ENCODE assay signal across 14 cellular contexts in the genomic region with DNA sequence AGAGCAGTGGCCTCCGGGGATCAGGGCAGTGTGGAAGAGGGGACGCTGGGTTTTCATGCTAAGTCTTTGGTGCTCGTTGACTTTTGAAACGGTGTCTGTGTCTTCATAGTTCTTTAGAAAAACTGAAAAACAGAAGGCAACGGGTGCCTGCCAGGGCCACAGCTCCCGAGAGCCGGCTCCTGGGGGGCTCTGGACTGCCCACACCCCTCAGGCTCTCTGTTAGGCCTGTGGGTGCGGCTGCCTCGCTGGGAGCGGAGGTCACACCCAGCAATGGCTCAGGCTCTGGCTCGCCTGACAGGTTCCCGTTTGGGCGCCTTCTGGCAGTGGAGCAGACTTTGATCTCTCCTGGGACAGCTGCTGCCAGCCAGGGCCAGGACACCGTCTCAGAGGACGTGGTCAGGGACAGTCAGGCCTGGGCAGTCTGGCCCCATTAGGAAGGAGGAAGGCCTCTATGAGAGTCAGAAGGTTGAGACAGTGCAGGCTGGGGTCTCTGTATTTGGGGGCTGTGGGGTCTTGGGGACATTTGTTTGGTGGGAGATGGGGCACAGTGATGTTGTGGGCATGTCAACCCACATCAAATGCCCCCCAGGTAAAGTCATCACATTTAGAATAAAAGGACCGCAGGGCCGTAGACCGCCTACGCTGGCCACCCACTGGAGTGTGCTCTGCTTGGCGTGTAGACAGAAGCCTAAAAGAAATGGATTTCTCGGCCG. TPM values are rescaled to one million over a fixed set of nuclear protein-coding genes. Genes with fewer than 3 reads are reported as not detected.
DNase-seq lines count a peak whose midpoint lies in the region; ATAC-seq and TF ChIP-seq lines count a peak whose summit lies in the region.
"Had no signal": no experiment of that assay in that cellular context is flagged by ENCODE, and none has a peak within 500 bp of the region (broad histone marks: within the 10 kb centered on the region; RNA-seq: fewer than 3 reads in every experiment).

No MANE protein-coding gene starts in this region.

- intact Hi-C loops in Right ventricle myocardium superior (cut with DNase I), result no loop called here
- intact Hi-C loops in lower leg skin (cut with DNase I; ENCODE audit: low total_unique reads), result no loop called here

- H3K36me3 ChIP-seq in RWPE2 (ENCODE audit: low read depth), result no peaks in the 10 kb centered on the region; the same call in 1 of the 2 replicates

- H3K4me1 ChIP-seq in RWPE2 (ENCODE audit: insufficient read depth, poor library complexity, severe bottlenecking), result peaks cover 17% of the 10 kb centered on the region

- peaks cover 14% of the 10 kb centered on the region for H3K27me3 Mint-ChIP-seq in nephron (ENCODE audit: low read depth)
- H3K27me3 Mint-ChIP-seq: activated B cell treated with CpG ODN at 0.5 μM for 24 hours had no signal

- ATAC-seq in RWPE2 (ENCODE audit: low read depth) (0 out of 3 replicates have a peak, but pooled peaks have one; percentile 15), Right ventricle myocardium superior (ENCODE audit: poor library complexity) (peak; percentile 43), GM18520 (IDR thresholded peaks at IDR 0.05; ENCODE audit: unreplicated experiment) (no peak)
- ATAC-seq: activated T-cell treated with anti-CD3 and anti-CD28 coated beads, Interleukin-2, amount 50 U/mL, for 4 hours; GM12878 had no signal

- H3K4me1 Mint-ChIP-seq in nephron, result peaks cover 39% of the 10 kb centered on the region
- H3K4me1 Mint-ChIP-seq: activated B cell treated with CpG ODN at 0.5 μM for 24 hours had no signal

- no peaks in the 10 kb centered on the region for H3K27me3 ChIP-seq in RWPE2 (ENCODE audit: insufficient read depth, poor library complexity, severe bottlenecking)

- no peaks in the 10 kb centered on the region for H3K36me3 Mint-ChIP-seq in nephron (ENCODE audit: low read depth)

- H3K4me3 ChIP-seq in RWPE2 (ENCODE audit: severe bottlenecking) (no peak overlapping the region), lower leg skin (ENCODE audit: low read depth, poor library complexity, severe bottlenecking) (no peak overlapping the region), foreskin fibroblast (ENCODE audit: low read depth in 1 of 2, low read length in 2 of 2) (no peak overlapping the region)
- H3K4me3 ChIP-seq: GM12878 had no signal

- peak overlapping the region; percentile 13 for H3K27ac ChIP-seq in RWPE2 (ENCODE audit: poor library complexity, severe bottlenecking)

- TF ChIP-seq POLR2A in lower leg skin (IDR thresholded peaks at IDR 0.05), result no peak

- WGBS in lower leg skin, 2 donors, result 42 to 48% methylated on average over 21 to 22 of the region's 22 CpGs

- no peaks in the 10 kb centered on the region for H3K9me3 Mint-ChIP-seq in nephron
- H3K9me3 Mint-ChIP-seq: activated B cell treated with CpG ODN at 0.5 μM for 24 hours; activated T-cell treated with anti-CD3 and anti-CD28 coated beads, Interleukin-2, amount 50 U/mL, for 4 hours had no signal

- H3K27ac Mint-ChIP-seq in nephron, result peak overlapping the region; percentile 91 to 99 (median 93)
- H3K27ac Mint-ChIP-seq: activated B cell treated with CpG ODN at 0.5 μM for 24 hours had no signal

- peak overlapping the region in 2 of 3 experiments; percentile 23 to 29 for H3K4me3 Mint-ChIP-seq in nephron
- H3K4me3 Mint-ChIP-seq: activated B cell treated with CpG ODN at 0.5 μM for 24 hours; activated T-cell treated with anti-CD3 and anti-CD28 coated beads, Interleukin-2, amount 50 U/mL, for 4 hours had no signal

- TF ChIP-seq CTCF in RWPE2 (IDR thresholded peaks at IDR 0.05; ENCODE audit: poor library complexity, severe bottlenecking) (no peak), nephron (IDR thresholded peaks at IDR 0.05; ENCODE audit: unreplicated experiment in 3 of 3) (no peak), lower leg skin (IDR thresholded peaks at IDR 0.05) (no peak), foreskin fibroblast (IDR thresholded peaks at IDR 0.05; ENCODE audit: low read depth, low read length) (no peak)

- H3K9me3 ChIP-seq in RWPE2 (ENCODE audit: severe bottlenecking), result no peaks in the 10 kb centered on the region

- DNase-seq in 8988T (peak; percentile 9), RWPE2 (ENCODE audit: low spot score) (no peak), Right ventricle myocardium superior (peak; percentile 45), lower leg skin (ENCODE audit: low spot score in 2 of 2) (no peak), amniotic stem cell (lab: John Stamatoyannopoulos, UW) (no peak), foreskin fibroblast (no peak)
- DNase-seq: activated B cell treated with CpG ODN at 0.5 μM for 24 hours; activated T-cell treated with anti-CD3 and anti-CD28 coated beads, Interleukin-2, amount 50 U/mL, for 4 hours; DMS 273 treated with DMSO at 0.1 percent for 48 hours; NCI-H2171 treated with DMSO at 0.1 percent for 48 hours; RPMI8226 had no signal

RNA-seq across cellular contexts. Expression of gene ARHGEF16, which starts 5.6 kb away (rescaled TPM):
- total RNA-seq in Right ventricle myocardium superior (0.89 TPM), lower leg skin (10 to 100 TPM in 2 of 4 donors, 1 to 10 TPM in 2; 7.9 to 11.5 (median 9.8) TPM)
- total RNA-seq: activated B cell treated with CpG ODN at 0.5 μM for 24 hours, GM12878 had no signal

Comparison
In these comparisons a context has a peak if more than half of its experiments do, and no peak if none do; other contexts are left out.
1. DNase-seq: peak in 8988T (single experiment) and Right ventricle myocardium superior (single experiment); none in RWPE2 (single experiment), lower leg skin (0 of 2), amniotic stem cell (single experiment) and foreskin fibroblast (0 of 2).